8 cellular contexts compared by ENCODE assay signal in genomic region chr9:127525426-127526188, GRCh38.
A peak's percentile ranks its signal among the peaks of the same experiment; 100 is the strongest.
DNase-seq lines count a peak whose midpoint lies in the region; ATAC-seq and TF ChIP-seq lines count a peak whose summit lies in the region.

No MANE protein-coding gene starts in this region.

- no peaks in the 10 kb centered on the region for H3K9me3 ChIP-seq in T-helper 17 cell (ENCODE audit: control insufficient read depth, low read length, poor library complexity, severe bottlenecking)
- no peaks in the 10 kb centered on the region for H3K9me3 ChIP-seq in thyroid gland

- H3K4me3 Mint-ChIP-seq in natural killer cell (no peak overlapping the region), T-helper 17 cell (no peak overlapping the region)
- no peak overlapping the region for H3K4me3 Mint-ChIP-seq in natural killer cell treated with Interleukin-12 subunit alpha and Interleukin-12 subunit beta and Interleukin-15 and Interleukin-18, amount 100 ng/mL, for 72 hours

- no peaks in the 10 kb centered on the region for H3K27me3 ChIP-seq in thyroid gland

- no peaks in the 10 kb centered on the region for H3K36me3 Mint-ChIP-seq in natural killer cell
- peaks cover 13% of the 10 kb centered on the region for H3K36me3 Mint-ChIP-seq in natural killer cell treated with Interleukin-12 subunit alpha and Interleukin-12 subunit beta and Interleukin-15 and Interleukin-18, amount 100 ng/mL, for 72 hours
- H3K36me3 Mint-ChIP-seq in T-helper 17 cell (ENCODE audit: low read depth) = peaks cover 11% of the 10 kb centered on the region

- no peak for TF ChIP-seq POLR2A in thyroid gland (IDR thresholded peaks at IDR 0.05)

- H3K27ac Mint-ChIP-seq in natural killer cell = no peak overlapping the region
- no peak overlapping the region for H3K27ac Mint-ChIP-seq in natural killer cell treated with Interleukin-12 subunit alpha and Interleukin-12 subunit beta and Interleukin-15 and Interleukin-18, amount 100 ng/mL, for 72 hours
- H3K27ac Mint-ChIP-seq in T-helper 17 cell = no peak overlapping the region

- H3K4me1 ChIP-seq in thyroid gland = peaks cover 21 to 45% of the 10 kb centered on the region in 2 donors

- H3K27ac ChIP-seq in thyroid gland = no peak overlapping the region
- H3K27ac ChIP-seq in substantia nigra (ENCODE audit: low read depth, low read length, poor library complexity, severe bottlenecking) = no peak overlapping the region

- 95 to 96% methylated on average over 4 to 8 of the region's 8 CpGs for WGBS in thyroid gland, 2 donors

- H3K4me1 Mint-ChIP-seq in natural killer cell (no peaks in the 10 kb centered on the region), T-helper 17 cell (peaks cover 5% of the 10 kb centered on the region)
- H3K4me1 Mint-ChIP-seq in natural killer cell treated with Interleukin-12 subunit alpha and Interleukin-12 subunit beta and Interleukin-15 and Interleukin-18, amount 100 ng/mL, for 72 hours (ENCODE audit: low read depth in 2 of 2) = peaks cover 0 to 10% of the 10 kb centered on the region in 2 donors

- H3K4me3 ChIP-seq in thyroid gland (replicated peaks in 1 of 3) = no peak overlapping the region

- TF ChIP-seq CTCF in natural killer cell (IDR thresholded peaks at IDR 0.05) (peak; percentile 45), thyroid gland (IDR thresholded peaks at IDR 0.05) (peak in 5 of 6 experiments; percentile 27 to 59 (median 47))

- intact Hi-C loops in natural killer cell (cut with micrococcal nuclease) (no loop called here), thyroid gland (cut with DNase I) (no loop called here)

- H3K27me3 Mint-ChIP-seq in natural killer cell (ENCODE audit: low read depth in 2 of 2) = no peaks in the 10 kb centered on the region
- no peaks in the 10 kb centered on the region for H3K27me3 Mint-ChIP-seq in natural killer cell treated with Interleukin-12 subunit alpha and Interleukin-12 subunit beta and Interleukin-15 and Interleukin-18, amount 100 ng/mL, for 72 hours
- no peaks in the 10 kb centered on the region for H3K27me3 Mint-ChIP-seq in T-helper 17 cell

- H3K9me3 Mint-ChIP-seq in natural killer cell = peaks cover 0 to 4% of the 10 kb centered on the region in 2 donors
- H3K9me3 Mint-ChIP-seq in natural killer cell treated with Interleukin-12 subunit alpha and Interleukin-12 subunit beta and Interleukin-15 and Interleukin-18, amount 100 ng/mL, for 72 hours = no peaks in the 10 kb centered on the region

- DNase-seq in natural killer cell = no peak
- no peak for DNase-seq in natural killer cell treated with Interleukin-12 subunit alpha and Interleukin-12 subunit beta and Interleukin-15 and Interleukin-18, amount 100 ng/mL, for 72 hours (ENCODE audit: low spot score)
- no peak for DNase-seq in T-helper 17 cell
- peak; percentile 33 for DNase-seq in germinal center (ENCODE audit: low spot score)
- DNase-seq in thyroid gland = no peak
- DNase-seq in substantia nigra (lab: John Stamatoyannopoulos, UW) = no peak
- DNase-seq in middle frontal gyrus (ENCODE audit: extremely low spot score, low spot score) = no peak

- peak in 2 of 3 donors; percentile 37 to 49 for ATAC-seq in natural killer cell
- no peak for ATAC-seq in natural killer cell treated with Interleukin-12 subunit alpha and Interleukin-12 subunit beta and Interleukin-15 and Interleukin-18, amount 100 ng/mL, for 72 hours
- peak; percentile 56 for ATAC-seq in T-helper 17 cell
- ATAC-seq in HG03045 (IDR thresholded peaks at IDR 0.05; ENCODE audit: unreplicated experiment) = no peak

- peaks cover 40 to 59% of the 10 kb centered on the region in 2 donors for H3K36me3 ChIP-seq in thyroid gland

Comparison
In these comparisons a context has a peak if more than half of its experiments do, and no peak if none do; other contexts are left out.
1. ATAC-seq: peak in natural killer cell (2 of 3) and T-helper 17 cell (single experiment); none in natural killer cell treated with Interleukin-12 subunit alpha and Interleukin-12 subunit beta and Interleukin-15 and Interleukin-18, amount 100 ng/mL, for 72 hours (0 of 2) and HG03045 (single experiment).